In the genomic region with DNA sequence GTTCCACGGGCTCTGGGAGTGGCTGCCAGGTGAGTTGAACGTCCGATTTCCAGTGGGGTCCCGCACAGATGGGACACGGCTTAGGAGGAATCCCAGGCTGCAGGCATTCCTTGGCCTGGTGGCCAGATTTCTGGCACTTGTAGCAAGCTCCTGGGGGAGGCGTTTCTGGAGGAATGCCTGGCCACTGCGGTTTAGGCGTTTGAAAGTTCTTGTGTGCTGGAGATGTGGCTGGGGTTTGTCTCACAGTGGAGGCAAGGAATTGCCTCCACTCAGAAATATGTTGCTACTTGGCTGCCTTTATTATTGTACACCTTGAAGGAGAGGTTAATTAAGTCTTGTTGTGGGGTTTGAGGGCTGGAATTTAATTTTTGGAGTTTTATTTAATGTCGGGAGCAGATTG, we compare ENCODE assay signal across 2 cellular contexts.
A peak's percentile ranks its signal among the peaks of the same experiment; 100 is the strongest.
TF ChIP-seq lines count a peak whose summit lies in the region.

No MANE protein-coding gene starts in this region.

TF ChIP-seq in WTC11, 78 proteins besides CTCF, POLR2A, EP300 and RAD21:
- TF ChIP-seq, protein P1, sequence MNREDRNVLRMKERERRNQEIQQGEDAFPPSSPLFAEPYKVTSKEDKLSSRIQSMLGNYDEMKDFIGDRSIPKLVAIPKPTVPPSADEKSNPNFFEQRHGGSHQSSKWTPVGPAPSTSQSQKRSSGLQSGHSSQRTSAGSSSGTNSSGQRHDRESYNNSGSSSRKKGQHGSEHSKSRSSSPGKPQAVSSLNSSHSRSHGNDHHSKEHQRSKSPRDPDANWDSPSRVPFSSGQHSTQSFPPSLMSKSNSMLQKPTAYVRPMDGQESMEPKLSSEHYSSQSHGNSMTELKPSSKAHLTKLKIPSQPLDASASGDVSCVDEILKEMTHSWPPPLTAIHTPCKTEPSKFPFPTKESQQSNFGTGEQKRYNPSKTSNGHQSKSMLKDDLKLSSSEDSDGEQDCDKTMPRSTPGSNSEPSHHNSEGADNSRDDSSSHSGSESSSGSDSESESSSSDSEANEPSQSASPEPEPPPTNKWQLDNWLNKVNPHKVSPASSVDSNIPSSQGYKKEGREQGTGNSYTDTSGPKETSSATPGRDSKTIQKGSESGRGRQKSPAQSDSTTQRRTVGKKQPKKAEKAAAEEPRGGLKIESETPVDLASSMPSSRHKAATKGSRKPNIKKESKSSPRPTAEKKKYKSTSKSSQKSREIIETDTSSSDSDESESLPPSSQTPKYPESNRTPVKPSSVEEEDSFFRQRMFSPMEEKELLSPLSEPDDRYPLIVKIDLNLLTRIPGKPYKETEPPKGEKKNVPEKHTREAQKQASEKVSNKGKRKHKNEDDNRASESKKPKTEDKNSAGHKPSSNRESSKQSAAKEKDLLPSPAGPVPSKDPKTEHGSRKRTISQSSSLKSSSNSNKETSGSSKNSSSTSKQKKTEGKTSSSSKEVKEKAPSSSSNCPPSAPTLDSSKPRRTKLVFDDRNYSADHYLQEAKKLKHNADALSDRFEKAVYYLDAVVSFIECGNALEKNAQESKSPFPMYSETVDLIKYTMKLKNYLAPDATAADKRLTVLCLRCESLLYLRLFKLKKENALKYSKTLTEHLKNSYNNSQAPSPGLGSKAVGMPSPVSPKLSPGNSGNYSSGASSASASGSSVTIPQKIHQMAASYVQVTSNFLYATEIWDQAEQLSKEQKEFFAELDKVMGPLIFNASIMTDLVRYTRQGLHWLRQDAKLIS (CRISPR knock-in tag; IDR thresholded peaks at IDR 0.05; ENCODE audit: borderline replicate concordance), result peak; percentile 14; the same call in 1 of the 2 replicates

TF ChIP-seq in H1, 55 proteins besides CTCF, POLR2A, EP300 and RAD21:
- 0 out of 2 replicates have a peak, but pooled peaks have one; percentile 5 for TF ChIP-seq CHD1 (IDR thresholded peaks at IDR 0.05; ENCODE audit: low read depth, low read length)
